ENCODE assay signal across 9 cellular contexts in genomic region chr18:50192903-50193795, GRCh38. TPM values are rescaled to one million over a fixed set of nuclear protein-coding genes. Genes with fewer than 3 reads are reported as not detected.
DNase-seq lines count a peak whose midpoint lies in the region; ATAC-seq and TF ChIP-seq lines count a peak whose summit lies in the region.
"Had no signal": no experiment of that assay in that cellular context is flagged by ENCODE, and none has a peak within 500 bp of the region (broad histone marks: within the 10 kb centered on the region; RNA-seq: fewer than 3 reads in every experiment).

No MANE protein-coding gene starts in this region.

- no peak overlapping the region for H3K27ac Mint-ChIP-seq in activated B cell treated with CpG ODN at 0.5 μM for 24 hours

- no peak for ATAC-seq in activated B cell treated with CpG ODN at 0.5 μM for 24 hours (ENCODE audit: low read depth)

- H3K4me3 Mint-ChIP-seq in activated B cell treated with CpG ODN at 0.5 μM for 24 hours, result peak overlapping the region; percentile 33

- no peaks in the 10 kb centered on the region for H3K36me3 ChIP-seq in H7 (replicated peaks; ENCODE audit: control insufficient read depth, insufficient read depth, low read length)
- H3K36me3 ChIP-seq: SJCRH30 had no signal

- no peaks in the 10 kb centered on the region for H3K36me3 Mint-ChIP-seq in activated B cell treated with CpG ODN at 0.5 μM for 24 hours (ENCODE audit: low read depth)

- H3K4me1 Mint-ChIP-seq in activated B cell treated with CpG ODN at 0.5 μM for 24 hours, result peaks cover 12% of the 10 kb centered on the region

- peak overlapping the region in 6 of 21 experiments; percentile 21 to 86 (median 60) for H3K27ac ChIP-seq in skin epidermis
- H3K27ac ChIP-seq: SJCRH30 had no signal

- peaks cover 44% of the 10 kb centered on the region for H3K27me3 Mint-ChIP-seq in activated B cell treated with CpG ODN at 0.5 μM for 24 hours

- H3K27me3 ChIP-seq in H7 (ENCODE audit: control insufficient read depth, insufficient read depth, low read length), result peaks cover 60% of the 10 kb centered on the region
- H3K27me3 ChIP-seq: SJCRH30 had no signal

- intact Hi-C loops in activated B cell treated with CpG ODN at 0.5 μM for 24 hours (cut with micrococcal nuclease), result loop anchor here (10.0 kb wide), 1 partner anchor 1518 kb away; no protein-coding TSS in a partner anchor

- POLR2A ChIA-PET in activated B cell treated with CpG ODN at 0.5 μM for 24 hours (lab: Charles Lee), result no interaction called here

- H3K4me3 ChIP-seq in H7 (ENCODE audit: insufficient read depth, low read depth, low read length), result peak overlapping the region; percentile 60; the same call in 1 of the 2 replicates
- H3K4me3 ChIP-seq in skin epidermis, result peak overlapping the region in 6 of 7 experiments; percentile 28 to 61 (median 51)
- H3K4me3 ChIP-seq: SJCRH30 had no signal

- DNase-seq in H7, result peak; percentile 75
- no peak for DNase-seq in activated B cell treated with CpG ODN at 0.5 μM for 24 hours
- DNase-seq in iPS-NIHi7 (ENCODE audit: extremely low spot score), result peak; percentile 28
- no peak for DNase-seq in NCI-H524 (lab: John Stamatoyannopoulos, UW)
- no peak for DNase-seq in KG1 (lab: John Stamatoyannopoulos, UW)
- DNase-seq in cortex of kidney (lab: John Stamatoyannopoulos, UW), result no peak
- DNase-seq: NCI-H1694 treated with DMSO at 0.1 percent for 48 hours, SJCRH30 had no signal

- TF ChIP-seq CTCF in activated B cell treated with CpG ODN at 0.5 μM for 24 hours (IDR thresholded peaks at IDR 0.05), result no peak

- CTCF ChIA-PET in activated B cell treated with CpG ODN at 0.5 μM for 24 hours (lab: Charles Lee), result no interaction called here

- no peaks in the 10 kb centered on the region for H3K9me3 Mint-ChIP-seq in activated B cell treated with CpG ODN at 0.5 μM for 24 hours

RNA-seq across cellular contexts. Expression of gene MYO5B, which starts 1.8 kb away (rescaled TPM):
- 2.7 and 3.7 TPM in 2 replicates for total RNA-seq in H7 (2014; rRNA removed; shearing (Covaris generic))
- total RNA-seq in activated B cell treated with CpG ODN at 0.5 μM for 24 hours, result 0.49 and 0.51 TPM in 2 replicates

Comparison
In these comparisons a context has a peak if more than half of its experiments do, and no peak if none do; other contexts are left out.
1. DNase-seq: peak in H7 (single experiment) and iPS-NIHi7 (single experiment); none in activated B cell treated with CpG ODN at 0.5 μM for 24 hours (single experiment), NCI-H524 (0 of 2), KG1 (single experiment) and cortex of kidney (single experiment).